In genomic region chr15:74403590-74403919, GRCh38 we compare ENCODE assay signal across 1 cellular context.
TF ChIP-seq lines count a peak whose summit lies in the region.

No MANE protein-coding gene starts in this region.

TF ChIP-seq in K562, 482 proteins besides CTCF, POLR2A, EP300 and RAD21 (continued from another document):
- TF ChIP-seq XRCC5 (IDR thresholded peaks at IDR 0.05; ENCODE audit: low read depth, low read length) = no peak
- TF ChIP-seq SMAD4 (CRISPR knock-in tag; conservative IDR thresholded peaks at IDR 0.05) = no peak
- TF ChIP-seq SREBF2 (CRISPR knock-in tag; IDR thresholded peaks at IDR 0.05) = no peak
- no peak for TF ChIP-seq NONO (IDR thresholded peaks at IDR 0.05; ENCODE audit: low read depth in 2 of 2, low read length in 1 of 2)
- no peak for TF ChIP-seq HMG20A (CRISPR knock-in tag; conservative IDR thresholded peaks at IDR 0.05)
- TF ChIP-seq SMARCC2 (IDR thresholded peaks at IDR 0.05; ENCODE audit: low read depth) = no peak
- TF ChIP-seq ELK1 (CRISPR knock-in tag; IDR thresholded peaks at IDR 0.05) = no peak
- TF ChIP-seq ZHX1 (conservative IDR thresholded peaks at IDR 0.05; ENCODE audit: low read length) = no peak
- TF ChIP-seq HBP1 (CRISPR knock-in tag; IDR thresholded peaks at IDR 0.05) = no peak
- no peak for TF ChIP-seq ZBED1 (IDR thresholded peaks at IDR 0.05)
- no peak for TF ChIP-seq ZNF384 (IDR thresholded peaks at IDR 0.05; ENCODE audit: low read depth, low read length)
